ENCODE assay signal across 8 cellular contexts in the genomic region with DNA sequence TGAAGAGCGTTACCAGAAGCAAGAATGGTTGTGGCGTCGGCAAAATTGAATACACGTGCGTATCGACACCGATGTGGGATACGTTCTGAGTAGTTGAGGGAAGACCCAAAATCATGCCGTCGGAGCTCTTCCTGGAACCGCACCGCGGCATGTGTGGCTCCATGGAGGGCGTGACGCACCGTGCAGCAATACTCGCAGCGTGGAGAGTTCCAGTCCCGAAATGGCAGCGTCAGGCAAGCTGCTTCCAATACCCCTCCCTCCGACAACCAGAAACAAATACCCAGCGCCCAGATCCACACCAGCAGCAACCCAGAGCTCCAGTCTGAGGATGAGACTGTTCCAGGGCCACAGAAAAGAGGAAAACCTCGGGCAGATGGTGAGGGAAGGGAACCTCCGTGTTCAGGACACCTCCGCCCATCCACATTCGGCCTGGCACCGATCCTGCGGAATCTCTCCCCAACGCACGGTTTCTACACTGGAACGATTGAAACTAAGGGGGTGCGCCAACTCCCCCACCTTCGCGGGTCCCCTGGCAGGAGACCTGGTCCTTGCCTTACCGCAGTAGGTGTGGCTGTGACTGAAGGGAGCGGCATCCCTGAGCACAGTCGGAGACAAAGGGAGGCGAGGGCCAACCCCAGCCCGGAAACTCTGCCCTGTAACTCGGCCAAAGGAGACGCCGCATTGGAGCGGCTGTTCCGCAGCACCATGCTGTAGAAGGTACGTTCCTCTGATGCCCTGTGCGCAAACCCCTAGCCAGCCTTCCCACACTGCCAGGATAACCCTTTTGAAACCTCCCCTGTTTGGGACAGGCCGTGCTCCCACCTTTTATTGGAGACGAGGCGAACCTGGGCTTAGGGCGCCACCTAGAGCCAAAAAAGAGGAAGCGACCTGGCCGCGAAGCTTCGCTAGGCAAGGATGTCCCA. TPM values are rescaled to one million over a fixed set of nuclear protein-coding genes. Genes with fewer than 3 reads are reported as not detected.
DNase-seq lines count a peak whose midpoint lies in the region; ATAC-seq and TF ChIP-seq lines count a peak whose summit lies in the region.

No MANE protein-coding gene starts in this region.

- peak overlapping the region; percentile 58 to 64; a peak in 4 of 5 replicates for H3K4me3 Mint-ChIP-seq in H9

- no peak overlapping the region for H3K4ac ChIP-seq in H9 (ENCODE audit: low read depth, low read length)

- no peaks in the 10 kb centered on the region for H3K9me3 Mint-ChIP-seq in H9

- no peak overlapping the region for H2BK20ac ChIP-seq in H9 (ENCODE audit: low read depth, low read length, poor library complexity, severe bottlenecking)

- no peaks in the 10 kb centered on the region for H3K4me1 ChIP-seq in H9 (ENCODE audit: insufficient read depth, low read length)
- peaks cover 12% of the 10 kb centered on the region for H3K4me1 ChIP-seq in hepatocyte (ENCODE audit: insufficient read depth)
- H3K4me1 ChIP-seq in rectal smooth muscle tissue (ENCODE audit: control insufficient read depth, insufficient read depth, low read length): no peaks in the 10 kb centered on the region

- H3K79me2 ChIP-seq in H9 (ENCODE audit: insufficient read depth, low read length) (no peaks in the 10 kb centered on the region), hepatocyte (no peaks in the 10 kb centered on the region)

- H3K9ac ChIP-seq in H9 (ENCODE audit: extremely low read depth, insufficient read length, low read length) (peak overlapping the region; percentile 9), rectal smooth muscle tissue (ENCODE audit: low read length) (no peak overlapping the region)

- no peak overlapping the region for H3T11ph ChIP-seq in H9 (ENCODE audit: low read length)

- no peak overlapping the region for H3K27ac Mint-ChIP-seq in H9

- peak; percentile 91 for TF ChIP-seq CTCF in H9 (conservative IDR thresholded peaks at IDR 0.05)
- TF ChIP-seq CTCF in RWPE1 (conservative IDR thresholded peaks at IDR 0.05; ENCODE audit: low read depth): peak; percentile 91
- TF ChIP-seq CTCF in hepatocyte (IDR thresholded peaks at IDR 0.05; ENCODE audit: poor library complexity): peak; percentile 92

- H2AFZ ChIP-seq in H9 (ENCODE audit: low read length) (peak overlapping the region; percentile 49), hepatocyte (peak overlapping the region; percentile 63)

- peaks cover 42% of the 10 kb centered on the region for H3K27me3 Mint-ChIP-seq in H9 (ENCODE audit: low read depth)

- H3K27me3 ChIP-seq in H9 (ENCODE audit: insufficient read depth, low read length): peaks cover 8% of the 10 kb centered on the region; the same call in 1 of the 2 replicates
- H3K27me3 ChIP-seq in hepatocyte: no peaks in the 10 kb centered on the region
- no peaks in the 10 kb centered on the region for H3K27me3 ChIP-seq in rectal smooth muscle tissue (ENCODE audit: control insufficient read depth, insufficient read depth, low read length)

- H4K5ac ChIP-seq in H9 (ENCODE audit: insufficient read length, low read depth, low read length): no peak overlapping the region

- no CpG with 5 or more reads among the region's 54 CpGs for WGBS in H9 (ENCODE audit: extremely low coverage, insufficient read length, low lambda C conversion rate)
- WGBS in hepatocyte (ENCODE audit: low lambda C conversion rate, missing lambda C conversion rate): 47% methylated on average over 54 of the region's 54 CpGs

- DNase-seq in COLO668 (lab: John Stamatoyannopoulos, UW; ENCODE audit: unreplicated experiment) (peak; percentile 48), H9 (peak; percentile 80), RWPE1 (ENCODE audit: low spot score) (peak; percentile 55), anterior cingulate cortex (lab: John Stamatoyannopoulos, UW) (peak in 49 of 58 donors; percentile 4 to 72 (median 33)), hepatocyte (ENCODE audit: low spot score) (peak; percentile 76)

- H4K20me1 ChIP-seq in H9 (ENCODE audit: control insufficient read depth, insufficient read depth, insufficient read length) (no peaks in the 10 kb centered on the region), hepatocyte (ENCODE audit: insufficient read depth, poor library complexity, severe bottlenecking) (no peaks in the 10 kb centered on the region)

- no peak overlapping the region for H2BK120ac ChIP-seq in H9 (ENCODE audit: low read depth, low read length, poor library complexity, severe bottlenecking)

- H4K91ac ChIP-seq in H9 (ENCODE audit: insufficient read length, low read depth, low read length): no peak overlapping the region

- no peak overlapping the region for H3K27ac ChIP-seq in H9 (ENCODE audit: insufficient read length, low read depth, low read length)
- peak overlapping the region; percentile 43 for H3K27ac ChIP-seq in RWPE1
- H3K27ac ChIP-seq in hepatocyte: no peak overlapping the region
- no peak overlapping the region for H3K27ac ChIP-seq in rectal smooth muscle tissue (ENCODE audit: low read depth, low read length)

- H3K9me3 ChIP-seq in H9 (ENCODE audit: control insufficient read depth, low read depth, low read length): no peaks in the 10 kb centered on the region
- H3K9me3 ChIP-seq in hepatocyte (ENCODE audit: low read depth): no peaks in the 10 kb centered on the region

- H3K4me1 Mint-ChIP-seq in H9: peaks cover 14 to 15% of the 10 kb centered on the region in 2 experiments

- peaks cover 7% of the 10 kb centered on the region for H3K23me2 ChIP-seq in H9 (ENCODE audit: insufficient read length, low read depth, low read length, poor library complexity, severe bottlenecking)

- no peak for ATAC-seq in HG02571 (IDR thresholded peaks at IDR 0.05; ENCODE audit: unreplicated experiment)
- ATAC-seq in GM19452 (IDR thresholded peaks at IDR 0.05; ENCODE audit: unreplicated experiment): no peak

- H3K4me3 ChIP-seq in hepatocyte: peak overlapping the region; percentile 4
- peak overlapping the region; percentile 73 for H3K4me3 ChIP-seq in rectal smooth muscle tissue (ENCODE audit: low read length)

- no peaks in the 10 kb centered on the region for H3K36me3 ChIP-seq in hepatocyte (replicated peaks; ENCODE audit: insufficient read depth, low read depth)
- no peaks in the 10 kb centered on the region for H3K36me3 ChIP-seq in rectal smooth muscle tissue (ENCODE audit: control insufficient read depth, insufficient read depth, low read length)

- H3K23ac ChIP-seq in H9 (ENCODE audit: insufficient read length, low read depth, low read length): no peak overlapping the region

- H3K9me2 ChIP-seq in hepatocyte (replicated peaks; ENCODE audit: insufficient read depth): no peaks in the 10 kb centered on the region

- CTCF ChIA-PET in RWPE1 (lab: Yijun Ruan, JAX): interaction anchor here (0.5 to 2.7 kb wide), 32 partner anchors 10 to 644 kb away, joined by 3 to 24 read pairs (median 3); no protein-coding TSS in a partner anchor

- no peaks in the 10 kb centered on the region for H3K36me3 Mint-ChIP-seq in H9 (ENCODE audit: insufficient read depth in 1 of 3, low read depth in 3 of 3)

- peak overlapping the region; percentile 33; the same call in 1 of the 2 replicates for H3K14ac ChIP-seq in H9 (ENCODE audit: insufficient read depth, low read length)

- H2BK15ac ChIP-seq in H9 (ENCODE audit: low read depth, low read length): no peak overlapping the region

- peak overlapping the region; percentile 61 for H3K18ac ChIP-seq in H9 (ENCODE audit: insufficient read length, low read depth, low read length)

- H3K56ac ChIP-seq in H9 (ENCODE audit: insufficient read length, low read depth, low read length): no peak overlapping the region

- H2BK5ac ChIP-seq in H9 (ENCODE audit: insufficient read length, low read length): no peak overlapping the region

- H2AK5ac ChIP-seq in H9 (ENCODE audit: insufficient read length, low read length): no peak overlapping the region

- no peaks in the 10 kb centered on the region for H3K79me1 ChIP-seq in H9 (ENCODE audit: insufficient read depth, low read depth, low read length, poor library complexity, severe bottlenecking)

- no peak overlapping the region for H4K8ac ChIP-seq in H9 (replicated peaks; ENCODE audit: insufficient read length, low read depth, low read length)

- no peak overlapping the region for H2BK12ac ChIP-seq in H9 (ENCODE audit: insufficient read length, low read depth, low read length)

- H3K4me2 ChIP-seq in H9 (ENCODE audit: insufficient read depth, insufficient read length, low read length) (peak overlapping the region; percentile 63), hepatocyte (peak overlapping the region; percentile 82)

- POLR2A ChIA-PET in RWPE1 (lab: Yijun Ruan, JAX; ENCODE audit: low non-redundant PET): no interaction called here

RNA-seq across cellular contexts. Expression of gene DBX1, which starts 28.3 kb away (rescaled TPM):
- total RNA-seq in H9 (2021) (0.15 TPM in 1 of 2 replicates, not detected in the other), hepatocyte (not detected in 2 replicates)
- polyA plus RNA-seq in hepatocyte: not detected in 2 replicates
